ENCODE assay signal across 1 cellular context in genomic region chr6:33312361-33313104, GRCh38.
TF ChIP-seq lines count a peak whose summit lies in the region.

No MANE protein-coding gene starts in this region.

TF ChIP-seq in GM12878, 131 proteins besides CTCF, POLR2A, EP300 and RAD21 (continued from another document and continues in another):
- TF ChIP-seq, protein P1, sequence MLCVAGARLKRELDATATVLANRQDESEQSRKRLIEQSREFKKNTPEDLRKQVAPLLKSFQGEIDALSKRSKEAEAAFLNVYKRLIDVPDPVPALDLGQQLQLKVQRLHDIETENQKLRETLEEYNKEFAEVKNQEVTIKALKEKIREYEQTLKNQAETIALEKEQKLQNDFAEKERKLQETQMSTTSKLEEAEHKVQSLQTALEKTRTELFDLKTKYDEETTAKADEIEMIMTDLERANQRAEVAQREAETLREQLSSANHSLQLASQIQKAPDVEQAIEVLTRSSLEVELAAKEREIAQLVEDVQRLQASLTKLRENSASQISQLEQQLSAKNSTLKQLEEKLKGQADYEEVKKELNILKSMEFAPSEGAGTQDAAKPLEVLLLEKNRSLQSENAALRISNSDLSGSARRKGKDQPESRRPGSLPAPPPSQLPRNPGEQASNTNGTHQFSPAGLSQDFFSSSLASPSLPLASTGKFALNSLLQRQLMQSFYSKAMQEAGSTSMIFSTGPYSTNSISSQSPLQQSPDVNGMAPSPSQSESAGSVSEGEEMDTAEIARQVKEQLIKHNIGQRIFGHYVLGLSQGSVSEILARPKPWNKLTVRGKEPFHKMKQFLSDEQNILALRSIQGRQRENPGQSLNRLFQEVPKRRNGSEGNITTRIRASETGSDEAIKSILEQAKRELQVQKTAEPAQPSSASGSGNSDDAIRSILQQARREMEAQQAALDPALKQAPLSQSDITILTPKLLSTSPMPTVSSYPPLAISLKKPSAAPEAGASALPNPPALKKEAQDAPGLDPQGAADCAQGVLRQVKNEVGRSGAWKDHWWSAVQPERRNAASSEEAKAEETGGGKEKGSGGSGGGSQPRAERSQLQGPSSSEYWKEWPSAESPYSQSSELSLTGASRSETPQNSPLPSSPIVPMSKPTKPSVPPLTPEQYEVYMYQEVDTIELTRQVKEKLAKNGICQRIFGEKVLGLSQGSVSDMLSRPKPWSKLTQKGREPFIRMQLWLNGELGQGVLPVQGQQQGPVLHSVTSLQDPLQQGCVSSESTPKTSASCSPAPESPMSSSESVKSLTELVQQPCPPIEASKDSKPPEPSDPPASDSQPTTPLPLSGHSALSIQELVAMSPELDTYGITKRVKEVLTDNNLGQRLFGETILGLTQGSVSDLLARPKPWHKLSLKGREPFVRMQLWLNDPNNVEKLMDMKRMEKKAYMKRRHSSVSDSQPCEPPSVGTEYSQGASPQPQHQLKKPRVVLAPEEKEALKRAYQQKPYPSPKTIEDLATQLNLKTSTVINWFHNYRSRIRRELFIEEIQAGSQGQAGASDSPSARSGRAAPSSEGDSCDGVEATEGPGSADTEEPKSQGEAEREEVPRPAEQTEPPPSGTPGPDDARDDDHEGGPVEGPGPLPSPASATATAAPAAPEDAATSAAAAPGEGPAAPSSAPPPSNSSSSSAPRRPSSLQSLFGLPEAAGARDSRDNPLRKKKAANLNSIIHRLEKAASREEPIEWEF (IDR thresholded peaks at IDR 0.05; ENCODE audit: insufficient replicate concordance, low read depth, low read length): no peak
- TF ChIP-seq JUND (IDR thresholded peaks at IDR 0.05; ENCODE audit: low read depth, low read length) (no peak), MEF2B (IDR thresholded peaks at IDR 0.05; ENCODE audit: partially characterized antibody, poor library complexity, severe bottlenecking) (no peak), TAF1 (IDR thresholded peaks at IDR 0.05; ENCODE audit: borderline replicate concordance, low read depth, low read length) (no peak), MEF2A (IDR thresholded peaks at IDR 0.05; ENCODE audit: insufficient read depth, low read depth, low read length) (no peak), ZSCAN29 (IDR thresholded peaks at IDR 0.05) (no peak), HDAC2 (IDR thresholded peaks at IDR 0.05) (no peak), CBX3 (IDR thresholded peaks at IDR 0.05; ENCODE audit: borderline replicate concordance, low read depth) (no peak), SP1 (IDR thresholded peaks at IDR 0.05; ENCODE audit: low read depth, low read length) (no peak), CHD1 (IDR thresholded peaks at IDR 0.05; ENCODE audit: low read depth, low read length) (no peak), REST (IDR thresholded peaks at IDR 0.05; ENCODE audit: low read depth, low read length) (no peak), GATAD2B (conservative IDR thresholded peaks at IDR 0.05; ENCODE audit: low read depth) (no peak), BACH1 (IDR thresholded peaks at IDR 0.05; ENCODE audit: borderline replicate concordance) (0 out of 2 replicates have a peak, but pooled peaks have one; percentile 33), NR2C1 (IDR thresholded peaks at IDR 0.05) (no peak), MXI1 (IDR thresholded peaks at IDR 0.05; ENCODE audit: low read depth, low read length) (no peak), ZNF24 (IDR thresholded peaks at IDR 0.05) (no peak), ATF7 (IDR thresholded peaks at IDR 0.05; ENCODE audit: low read depth) (no peak), ZNF622 (IDR thresholded peaks at IDR 0.05) (no peak), YY1 (IDR thresholded peaks at IDR 0.05; ENCODE audit: low read depth, low read length) (no peak), SREBF1 (IDR thresholded peaks at IDR 0.05; ENCODE audit: low read length) (no peak), NFYA (IDR thresholded peaks at IDR 0.05; ENCODE audit: borderline replicate concordance, low read depth, low read length) (no peak), BRCA1 (IDR thresholded peaks at IDR 0.05; ENCODE audit: low read depth, low read length) (no peak), NRF1 (conservative IDR thresholded peaks at IDR 0.05; ENCODE audit: low read depth, low read length) (no peak), ZNF207 (IDR thresholded peaks at IDR 0.05; ENCODE audit: borderline replicate concordance) (no peak), RBBP5 (conservative IDR thresholded peaks at IDR 0.05) (no peak), CEBPB (IDR thresholded peaks at IDR 0.05; ENCODE audit: borderline replicate concordance in 1 of 2, low read depth in 2 of 2, low read length in 2 of 2) (no peak), SREBF2 (IDR thresholded peaks at IDR 0.05; ENCODE audit: low read length) (no peak), IRF3 (IDR thresholded peaks at IDR 0.05) (no peak), TCF3 (IDR thresholded peaks at IDR 0.05; ENCODE audit: borderline replicate concordance, insufficient read depth, low read depth, low read length) (no peak), GABPA (IDR thresholded peaks at IDR 0.05; ENCODE audit: low read depth) (no peak), ESRRA (IDR thresholded peaks at IDR 0.05; ENCODE audit: low read length) (no peak), CBX5 (IDR thresholded peaks at IDR 0.05; ENCODE audit: low read depth) (no peak), RFX5 (IDR thresholded peaks at IDR 0.05; ENCODE audit: low read depth, low read length) (no peak), CHD4 (IDR thresholded peaks at IDR 0.05) (no peak), FOXM1 (IDR thresholded peaks at IDR 0.05; ENCODE audit: low read depth, low read length) (no peak), NFIC (IDR thresholded peaks at IDR 0.05; ENCODE audit: low read depth, low read length) (no peak), DPF2 (IDR thresholded peaks at IDR 0.05) (no peak)
- TF ChIP-seq, protein P2, sequence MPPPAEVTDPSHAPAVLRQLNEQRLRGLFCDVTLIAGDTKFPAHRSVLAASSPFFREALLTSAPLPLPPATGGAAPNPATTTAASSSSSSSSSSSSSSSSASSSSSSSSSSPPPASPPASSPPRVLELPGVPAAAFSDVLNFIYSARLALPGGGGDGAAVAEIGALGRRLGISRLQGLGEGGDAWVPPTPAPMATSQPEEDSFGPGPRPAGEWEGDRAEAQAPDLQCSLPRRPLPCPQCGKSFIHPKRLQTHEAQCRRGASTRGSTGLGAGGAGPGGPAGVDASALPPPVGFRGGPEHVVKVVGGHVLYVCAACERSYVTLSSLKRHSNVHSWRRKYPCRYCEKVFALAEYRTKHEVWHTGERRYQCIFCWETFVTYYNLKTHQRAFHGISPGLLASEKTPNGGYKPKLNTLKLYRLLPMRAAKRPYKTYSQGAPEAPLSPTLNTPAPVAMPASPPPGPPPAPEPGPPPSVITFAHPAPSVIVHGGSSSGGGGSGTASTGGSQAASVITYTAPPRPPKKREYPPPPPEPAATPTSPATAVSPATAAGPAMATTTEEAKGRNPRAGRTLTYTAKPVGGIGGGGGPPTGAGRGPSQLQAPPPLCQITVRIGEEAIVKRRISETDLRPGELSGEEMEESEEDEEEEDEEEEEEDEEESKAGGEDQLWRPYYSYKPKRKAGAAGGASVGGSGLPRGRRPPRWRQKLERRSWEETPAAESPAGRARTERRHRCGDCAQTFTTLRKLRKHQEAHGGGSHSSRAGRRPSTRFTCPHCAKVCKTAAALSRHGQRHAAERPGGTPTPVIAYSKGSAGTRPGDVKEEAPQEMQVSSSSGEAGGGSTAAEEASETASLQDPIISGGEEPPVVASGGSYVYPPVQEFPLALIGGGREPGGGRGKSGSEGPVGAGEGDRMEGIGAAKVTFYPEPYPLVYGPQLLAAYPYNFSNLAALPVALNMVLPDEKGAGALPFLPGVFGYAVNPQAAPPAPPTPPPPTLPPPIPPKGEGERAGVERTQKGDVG (CRISPR knock-in tag; IDR thresholded peaks at IDR 0.05): no peak
- TF ChIP-seq, protein P3, sequence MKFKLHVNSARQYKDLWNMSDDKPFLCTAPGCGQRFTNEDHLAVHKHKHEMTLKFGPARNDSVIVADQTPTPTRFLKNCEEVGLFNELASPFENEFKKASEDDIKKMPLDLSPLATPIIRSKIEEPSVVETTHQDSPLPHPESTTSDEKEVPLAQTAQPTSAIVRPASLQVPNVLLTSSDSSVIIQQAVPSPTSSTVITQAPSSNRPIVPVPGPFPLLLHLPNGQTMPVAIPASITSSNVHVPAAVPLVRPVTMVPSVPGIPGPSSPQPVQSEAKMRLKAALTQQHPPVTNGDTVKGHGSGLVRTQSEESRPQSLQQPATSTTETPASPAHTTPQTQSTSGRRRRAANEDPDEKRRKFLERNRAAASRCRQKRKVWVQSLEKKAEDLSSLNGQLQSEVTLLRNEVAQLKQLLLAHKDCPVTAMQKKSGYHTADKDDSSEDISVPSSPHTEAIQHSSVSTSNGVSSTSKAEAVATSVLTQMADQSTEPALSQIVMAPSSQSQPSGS (IDR thresholded peaks at IDR 0.05; ENCODE audit: low read length): no peak
- TF ChIP-seq, protein P4, sequence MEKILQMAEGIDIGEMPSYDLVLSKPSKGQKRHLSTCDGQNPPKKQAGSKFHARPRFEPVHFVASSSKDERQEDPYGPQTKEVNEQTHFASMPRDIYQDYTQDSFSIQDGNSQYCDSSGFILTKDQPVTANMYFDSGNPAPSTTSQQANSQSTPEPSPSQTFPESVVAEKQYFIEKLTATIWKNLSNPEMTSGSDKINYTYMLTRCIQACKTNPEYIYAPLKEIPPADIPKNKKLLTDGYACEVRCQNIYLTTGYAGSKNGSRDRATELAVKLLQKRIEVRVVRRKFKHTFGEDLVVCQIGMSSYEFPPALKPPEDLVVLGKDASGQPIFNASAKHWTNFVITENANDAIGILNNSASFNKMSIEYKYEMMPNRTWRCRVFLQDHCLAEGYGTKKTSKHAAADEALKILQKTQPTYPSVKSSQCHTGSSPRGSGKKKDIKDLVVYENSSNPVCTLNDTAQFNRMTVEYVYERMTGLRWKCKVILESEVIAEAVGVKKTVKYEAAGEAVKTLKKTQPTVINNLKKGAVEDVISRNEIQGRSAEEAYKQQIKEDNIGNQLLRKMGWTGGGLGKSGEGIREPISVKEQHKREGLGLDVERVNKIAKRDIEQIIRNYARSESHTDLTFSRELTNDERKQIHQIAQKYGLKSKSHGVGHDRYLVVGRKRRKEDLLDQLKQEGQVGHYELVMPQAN (conservative IDR thresholded peaks at IDR 0.05): peak; percentile 79
- TF ChIP-seq, protein P5, sequence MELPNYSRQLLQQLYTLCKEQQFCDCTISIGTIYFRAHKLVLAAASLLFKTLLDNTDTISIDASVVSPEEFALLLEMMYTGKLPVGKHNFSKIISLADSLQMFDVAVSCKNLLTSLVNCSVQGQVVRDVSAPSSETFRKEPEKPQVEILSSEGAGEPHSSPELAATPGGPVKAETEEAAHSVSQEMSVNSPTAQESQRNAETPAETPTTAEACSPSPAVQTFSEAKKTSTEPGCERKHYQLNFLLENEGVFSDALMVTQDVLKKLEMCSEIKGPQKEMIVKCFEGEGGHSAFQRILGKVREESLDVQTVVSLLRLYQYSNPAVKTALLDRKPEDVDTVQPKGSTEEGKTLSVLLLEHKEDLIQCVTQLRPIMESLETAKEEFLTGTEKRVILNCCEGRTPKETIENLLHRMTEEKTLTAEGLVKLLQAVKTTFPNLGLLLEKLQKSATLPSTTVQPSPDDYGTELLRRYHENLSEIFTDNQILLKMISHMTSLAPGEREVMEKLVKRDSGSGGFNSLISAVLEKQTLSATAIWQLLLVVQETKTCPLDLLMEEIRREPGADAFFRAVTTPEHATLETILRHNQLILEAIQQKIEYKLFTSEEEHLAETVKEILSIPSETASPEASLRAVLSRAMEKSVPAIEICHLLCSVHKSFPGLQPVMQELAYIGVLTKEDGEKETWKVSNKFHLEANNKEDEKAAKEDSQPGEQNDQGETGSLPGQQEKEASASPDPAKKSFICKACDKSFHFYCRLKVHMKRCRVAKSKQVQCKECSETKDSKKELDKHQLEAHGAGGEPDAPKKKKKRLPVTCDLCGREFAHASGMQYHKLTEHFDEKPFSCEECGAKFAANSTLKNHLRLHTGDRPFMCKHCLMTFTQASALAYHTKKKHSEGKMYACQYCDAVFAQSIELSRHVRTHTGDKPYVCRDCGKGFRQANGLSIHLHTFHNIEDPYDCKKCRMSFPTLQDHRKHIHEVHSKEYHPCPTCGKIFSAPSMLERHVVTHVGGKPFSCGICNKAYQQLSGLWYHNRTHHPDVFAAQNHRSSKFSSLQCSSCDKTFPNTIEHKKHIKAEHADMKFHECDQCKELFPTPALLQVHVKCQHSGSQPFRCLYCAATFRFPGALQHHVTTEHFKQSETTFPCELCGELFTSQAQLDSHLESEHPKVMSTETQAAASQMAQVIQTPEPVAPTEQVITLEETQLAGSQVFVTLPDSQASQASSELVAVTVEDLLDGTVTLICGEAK (IDR thresholded peaks at IDR 0.05; ENCODE audit: borderline replicate concordance): no peak
- TF ChIP-seq, protein P6, sequence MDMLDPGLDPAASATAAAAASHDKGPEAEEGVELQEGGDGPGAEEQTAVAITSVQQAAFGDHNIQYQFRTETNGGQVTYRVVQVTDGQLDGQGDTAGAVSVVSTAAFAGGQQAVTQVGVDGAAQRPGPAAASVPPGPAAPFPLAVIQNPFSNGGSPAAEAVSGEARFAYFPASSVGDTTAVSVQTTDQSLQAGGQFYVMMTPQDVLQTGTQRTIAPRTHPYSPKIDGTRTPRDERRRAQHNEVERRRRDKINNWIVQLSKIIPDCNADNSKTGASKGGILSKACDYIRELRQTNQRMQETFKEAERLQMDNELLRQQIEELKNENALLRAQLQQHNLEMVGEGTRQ (IDR thresholded peaks at IDR 0.05; ENCODE audit: borderline replicate concordance, low read depth, low read length): peak; percentile 54
